In the genomic region with DNA sequence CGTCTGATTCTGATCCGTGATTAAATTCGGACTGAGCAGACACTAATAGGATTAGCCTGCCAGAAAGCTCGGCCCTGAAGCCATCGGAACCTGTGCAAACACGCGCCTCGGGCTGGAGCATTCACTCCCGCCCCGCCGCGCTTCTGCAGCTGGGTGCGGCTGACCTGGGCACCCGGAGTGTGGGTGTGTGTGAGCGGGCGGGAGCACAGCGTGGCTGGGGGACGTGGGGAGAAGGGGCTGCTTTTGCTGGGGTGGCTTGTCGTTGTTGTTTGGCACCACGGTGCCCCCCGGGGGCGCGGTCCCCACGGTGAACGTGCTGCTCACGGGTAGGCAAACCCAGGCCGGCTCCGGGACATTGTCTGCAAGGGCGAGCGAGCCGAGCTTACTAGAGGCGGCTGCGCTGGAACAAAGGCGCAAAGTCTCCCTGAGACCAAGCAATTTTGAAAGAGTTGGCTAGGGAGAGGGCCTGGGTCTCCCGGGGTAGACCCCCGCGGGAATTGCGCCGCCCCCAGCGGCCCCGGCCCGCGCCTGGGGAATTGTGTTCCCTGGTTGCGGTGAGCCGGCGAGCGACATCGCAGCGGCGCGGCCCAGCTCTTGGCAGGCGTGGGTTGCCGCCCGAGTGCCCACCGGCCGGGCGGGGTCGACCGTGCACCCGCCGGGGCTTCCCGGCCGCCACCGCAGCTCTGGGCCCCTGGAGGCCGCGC, we compare ENCODE assay signal across 8 cellular contexts. TPM values are rescaled to one million over a fixed set of nuclear protein-coding genes. Genes with fewer than 3 reads are reported as not detected.
A peak's percentile ranks its signal among the peaks of the same experiment; 100 is the strongest.
DNase-seq lines count a peak whose midpoint lies in the region; ATAC-seq and TF ChIP-seq lines count a peak whose summit lies in the region.

No MANE protein-coding gene starts in this region.

- peaks cover 0 to 2% of the 10 kb centered on the region in 2 donors for H3K36me3 Mint-ChIP-seq in CD4-positive, alpha-beta memory T cell

- H3K27ac Mint-ChIP-seq in CD4-positive, alpha-beta memory T cell: peak overlapping the region in 1 of 7 donors; percentile 16

- peak overlapping the region; percentile 4 for H3K27ac ChIP-seq in CD4-positive, alpha-beta memory T cell (ENCODE audit: low read depth, low read length)
- H3K27ac ChIP-seq in hepatocyte: peak overlapping the region; percentile 89

- peaks cover 5% of the 10 kb centered on the region for H3K4me1 ChIP-seq in CD4-positive, alpha-beta memory T cell (ENCODE audit: insufficient read depth, low read length)
- H3K4me1 ChIP-seq in Loucy (ENCODE audit: insufficient read depth, low read length, poor library complexity, severe bottlenecking) (no peaks in the 10 kb centered on the region), adipocyte (ENCODE audit: control insufficient read depth, insufficient read depth, low read length) (peaks cover 6% of the 10 kb centered on the region), hepatocyte (ENCODE audit: insufficient read depth) (peaks cover 11% of the 10 kb centered on the region)

- H3K9me3 Mint-ChIP-seq in CD4-positive, alpha-beta memory T cell: no peaks in the 10 kb centered on the region

- DNase-seq in CD4-positive, alpha-beta memory T cell: peak in 3 of 5 donors; percentile 12 to 32 (median 31)
- DNase-seq in adipocyte (ENCODE audit: low read depth): peak; percentile 44
- DNase-seq in hepatocyte (ENCODE audit: low spot score): peak; percentile 26
- peak; percentile 78 for DNase-seq in retina
- DNase-seq in NK-92 treated with Interleukin-12 subunit alpha and Interleukin-12 subunit beta, amount 100 ng/mL, for 24 hours (lab: John Stamatoyannopoulos, UW): no peak

- CTCF ChIA-PET in CD4-positive, alpha-beta memory T cell (lab: Charles Lee; ENCODE audit: partially characterized antibody): interaction anchor here (1.0 to 2.1 kb wide), 9 partner anchors 12 to 425 kb away, joined by 3 to 9 read pairs (median 4); a partner anchor contains a TSS

- peak overlapping the region; percentile 77 for H3K9ac ChIP-seq in Loucy (ENCODE audit: low read depth, low read length, poor library complexity, severe bottlenecking)
- H3K9ac ChIP-seq in adipocyte (ENCODE audit: low read length): peak overlapping the region; percentile 85

- POLR2A ChIA-PET in CD4-positive, alpha-beta memory T cell (lab: Charles Lee; ENCODE audit: partially characterized antibody): interaction anchor here (1.0 to 3.5 kb wide), 9 partner anchors 11 to 424 kb away, joined by 3 to 23 read pairs (median 5); a partner anchor contains a TSS

- H3K79me2 ChIP-seq in Loucy (ENCODE audit: insufficient read depth, low read length) (no peaks in the 10 kb centered on the region), hepatocyte (no peaks in the 10 kb centered on the region)

- H2AFZ ChIP-seq in Loucy (ENCODE audit: low read length): peak overlapping the region; percentile 83
- H2AFZ ChIP-seq in hepatocyte: peak overlapping the region; percentile 70

- intact Hi-C loops in CD4-positive, alpha-beta memory T cell (cut with micrococcal nuclease): loop anchor here (1.0 to 5.0 kb wide), 5 partner anchors 122 to 534 kb away; a partner anchor contains a TSS

- H3K4me3 Mint-ChIP-seq in CD4-positive, alpha-beta memory T cell: peak overlapping the region; percentile 69 to 85 (median 80)

- no peaks in the 10 kb centered on the region for H3K27me3 ChIP-seq in CD4-positive, alpha-beta memory T cell (ENCODE audit: insufficient read depth, low read length)
- H3K27me3 ChIP-seq in Loucy (ENCODE audit: insufficient read depth, low read length, poor library complexity, severe bottlenecking) (no peaks in the 10 kb centered on the region), adipocyte (replicated peaks; ENCODE audit: control insufficient read depth, insufficient read depth, low read length) (peaks cover 10% of the 10 kb centered on the region), hepatocyte (peaks cover 7% of the 10 kb centered on the region)

- H3K4me2 ChIP-seq in Loucy (ENCODE audit: low read depth, low read length, poor library complexity, severe bottlenecking): peak overlapping the region; percentile 85
- peak overlapping the region; percentile 80 for H3K4me2 ChIP-seq in hepatocyte

- H3K36me3 ChIP-seq in CD4-positive, alpha-beta memory T cell (ENCODE audit: insufficient read depth, low read length): no peaks in the 10 kb centered on the region
- H3K36me3 ChIP-seq in Loucy (ENCODE audit: insufficient read depth, low read length) (no peaks in the 10 kb centered on the region), adipocyte (ENCODE audit: control insufficient read depth, insufficient read depth, low read length, severe bottlenecking) (no peaks in the 10 kb centered on the region), hepatocyte (replicated peaks; ENCODE audit: insufficient read depth, low read depth) (no peaks in the 10 kb centered on the region)

- 29% methylated on average over 44 of the region's 66 CpGs for WGBS in hepatocyte (ENCODE audit: low lambda C conversion rate, missing lambda C conversion rate)

- H3K9me3 ChIP-seq in CD4-positive, alpha-beta memory T cell (ENCODE audit: control insufficient read depth in 1 of 2, low read length in 2 of 2): no peaks in the 10 kb centered on the region
- H3K9me3 ChIP-seq in Loucy (ENCODE audit: insufficient read depth, low read depth, low read length) (no peaks in the 10 kb centered on the region), adipocyte (ENCODE audit: control insufficient read depth, low read length) (peaks cover 5% of the 10 kb centered on the region), hepatocyte (ENCODE audit: low read depth) (no peaks in the 10 kb centered on the region)

- H4K20me1 ChIP-seq in Loucy (ENCODE audit: insufficient read depth, low read length, poor library complexity, severe bottlenecking) (no peaks in the 10 kb centered on the region), hepatocyte (ENCODE audit: insufficient read depth, poor library complexity, severe bottlenecking) (no peaks in the 10 kb centered on the region)

- peaks cover 12 to 23% (median 20%) of the 10 kb centered on the region in 4 donors for H3K4me1 Mint-ChIP-seq in CD4-positive, alpha-beta memory T cell

- no peak for ATAC-seq in GM21619 (IDR thresholded peaks at IDR 0.05; ENCODE audit: unreplicated experiment)
- no peak for ATAC-seq in GM21529 (IDR thresholded peaks at IDR 0.05; ENCODE audit: unreplicated experiment)

- no peaks in the 10 kb centered on the region for H3F3A ChIP-seq in Loucy (ENCODE audit: low read depth)

- no peaks in the 10 kb centered on the region for H3K27me3 Mint-ChIP-seq in CD4-positive, alpha-beta memory T cell

- peak overlapping the region; percentile 36 to 57 for H3K4me3 ChIP-seq in CD4-positive, alpha-beta memory T cell (ENCODE audit: low read length in 2 of 2)
- H3K4me3 ChIP-seq in Loucy (ENCODE audit: low read length, poor library complexity, severe bottlenecking): peak overlapping the region; percentile 87
- peak overlapping the region; percentile 84 for H3K4me3 ChIP-seq in adipocyte (ENCODE audit: low read length)
- H3K4me3 ChIP-seq in hepatocyte: peak overlapping the region; percentile 29

- H3K9me2 ChIP-seq in Loucy (replicated peaks; ENCODE audit: low read depth, low read length): no peaks in the 10 kb centered on the region
- H3K9me2 ChIP-seq in hepatocyte (replicated peaks; ENCODE audit: insufficient read depth): no peaks in the 10 kb centered on the region

- no peak for TF ChIP-seq CTCF in Loucy (conservative IDR thresholded peaks at IDR 0.05; ENCODE audit: low read length)
- TF ChIP-seq CTCF in hepatocyte (IDR thresholded peaks at IDR 0.05; ENCODE audit: poor library complexity): no peak

RNA-seq across cellular contexts. Expression of a gene that starts 1.4 kb away (rescaled TPM):
- 1 to 10 TPM; 1.1 to 1.4 TPM for total RNA-seq in CD4-positive, alpha-beta memory T cell
- polyA plus RNA-seq in CD4-positive, alpha-beta memory T cell: 1 to 10 TPM in 1 of 2 donors, under 1 TPM in 1; 0.43 to 2.0 TPM
- total RNA-seq in hepatocyte: 2.1 and 2.2 TPM in 2 replicates
- 2.4 and 4.0 TPM in 2 replicates for polyA plus RNA-seq in hepatocyte

Comparison
In these comparisons a context has a peak if more than half of its experiments do, and no peak if none do; other contexts are left out.
1. H3K4me3 ChIP-seq: peak in every context shown above with its lines; median percentile 87 in Loucy; 84 in adipocyte; 46 in CD4-positive, alpha-beta memory T cell; 29 in hepatocyte.